30 cellular contexts compared by ENCODE assay signal in genomic region chr2:111113838-111114237, GRCh38.
"Had no signal": no experiment of that assay in that cellular context is flagged by ENCODE, and none has a peak within 500 bp of the region (broad histone marks: within the 10 kb centered on the region; RNA-seq: fewer than 3 reads in every experiment).

No MANE protein-coding gene starts in this region.

- H3K4me2 ChIP-seq: smooth muscle cell had no signal

- H3K9me3 ChIP-seq: ovary, psoas muscle, spleen, stomach, thoracic aorta, thyroid gland, tibial nerve, upper lobe of left lung, vagina had no signal

- H3K36me3 Mint-ChIP-seq: naive B cell; naive thymus-derived CD8-positive, alpha-beta T cell had no signal

- H3K9ac ChIP-seq: parathyroid adenoma had no signal

- ATAC-seq: naive thymus-derived CD8-positive, alpha-beta T cell; natural killer cell treated with Interleukin-12 subunit alpha and Interleukin-12 subunit beta and Interleukin-15 and Interleukin-18, amount 100 ng/mL, for 72 hours; psoas muscle; right cardiac atrium; sciatic nerve; stimulated activated naive B cell treated with anti-CD40 and anti-IgM and Interleukin-4, amounts not matched to agents 10 μg/mL and 1 μg/mL and 100 μg/mL, for 72 hours had no signal

- H3K4me3 Mint-ChIP-seq: naive B cell; naive thymus-derived CD8-positive, alpha-beta T cell; natural killer cell treated with Interleukin-12 subunit alpha and Interleukin-12 subunit beta and Interleukin-15 and Interleukin-18, amount 100 ng/mL, for 72 hours; nephron progenitor cell; neural crest cell; stimulated activated naive B cell treated with anti-CD40 and anti-IgM and Interleukin-4, amounts not matched to agents 10 μg/mL and 1 μg/mL and 100 μg/mL, for 72 hours; stimulated activated naive CD8-positive, alpha-beta T cell treated with anti-CD3 and anti-CD28 coated beads, Interleukin-15, Interleukin-2, amounts not matched to agents 100 ng/mL and 50 ng/mL, for 24 hours had no signal

- H3K36me3 ChIP-seq: ovary, spleen, stomach, thoracic aorta, thyroid gland, tibial nerve, upper lobe of left lung, vagina had no signal

- H3K27ac ChIP-seq: ovary, parathyroid adenoma, psoas muscle, skin epidermis, spleen, stomach, thoracic aorta, thyroid gland, tibial nerve, upper lobe of left lung, vagina had no signal

- H3K9me3 Mint-ChIP-seq: naive B cell; naive thymus-derived CD8-positive, alpha-beta T cell; natural killer cell treated with Interleukin-12 subunit alpha and Interleukin-12 subunit beta and Interleukin-15 and Interleukin-18, amount 100 ng/mL, for 72 hours; nephron progenitor cell; neural crest cell; stimulated activated naive B cell treated with anti-CD40 and anti-IgM and Interleukin-4, amounts not matched to agents 10 μg/mL and 1 μg/mL and 100 μg/mL, for 72 hours; stimulated activated naive CD8-positive, alpha-beta T cell treated with anti-CD3 and anti-CD28 coated beads, Interleukin-15, Interleukin-2, amounts not matched to agents 100 ng/mL and 50 ng/mL, for 24 hours had no signal

- H2AFZ ChIP-seq: parathyroid adenoma had no signal

- H3K27me3 ChIP-seq: ovary, vagina had no signal

- H3K4me1 ChIP-seq: parathyroid adenoma had no signal

- H3K4me3 ChIP-seq: ovary, psoas muscle, skin epidermis, smooth muscle cell, spleen, stomach, thoracic aorta, thyroid gland, tibial nerve, upper lobe of left lung, vagina had no signal

- DNase-seq: naive B cell; naive thymus-derived CD8-positive, alpha-beta T cell; nephron progenitor cell; occipital lobe; ovary; posterior cingulate gyrus; psoas muscle; right cardiac atrium; spleen; stimulated activated CD4-positive, alpha-beta T cell treated with anti-CD3 and anti-CD28 coated beads, Interleukin-12 subunit alpha, Interleukin-12 subunit beta, amount 100 ng/mL, for 4 hours; stimulated activated CD4-positive, alpha-beta T cell treated with anti-CD3 and anti-CD28 coated beads, Interleukin-1b, Interleukin-23, amount 100 ng/mL, for 48 hours; stimulated activated CD4-positive, alpha-beta T cell treated with anti-CD3 and anti-CD28 coated beads, Interleukin-4, amount 100 ng/mL, for 1 hour; stimulated activated CD4-positive, alpha-beta T cell treated with anti-CD3 and anti-CD28 coated beads, Interleukin-4, amount 100 ng/mL, for 4 hours; stimulated activated CD8-positive, alpha-beta memory T cell treated with anti-CD3 and anti-CD28 coated beads, Interleukin-4, amount 100 ng/mL, for 48 hours; stimulated activated naive B cell treated with anti-CD40 and anti-IgM and Interleukin-4, amounts not matched to agents 10 μg/mL and 1 μg/mL and 100 μg/mL, for 72 hours; stimulated activated naive CD4-positive, alpha-beta T cell treated with Interleukin-2 at 50 U/mL for 16 hours; stomach; thyroid gland; upper lobe of left lung had no signal

- H3K27ac Mint-ChIP-seq: naive B cell; naive thymus-derived CD8-positive, alpha-beta T cell; natural killer cell treated with Interleukin-12 subunit alpha and Interleukin-12 subunit beta and Interleukin-15 and Interleukin-18, amount 100 ng/mL, for 72 hours; nephron progenitor cell; progenitor cell of endocrine pancreas; stimulated activated naive B cell treated with anti-CD40 and anti-IgM and Interleukin-4, amounts not matched to agents 10 μg/mL and 1 μg/mL and 100 μg/mL, for 72 hours; stimulated activated naive CD8-positive, alpha-beta T cell treated with anti-CD3 and anti-CD28 coated beads, Interleukin-15, Interleukin-2, amounts not matched to agents 100 ng/mL and 50 ng/mL, for 24 hours had no signal

- H3K79me2 ChIP-seq: parathyroid adenoma had no signal
